Comparison of ENCODE assay signal across 8 cellular contexts in the genomic region with DNA sequence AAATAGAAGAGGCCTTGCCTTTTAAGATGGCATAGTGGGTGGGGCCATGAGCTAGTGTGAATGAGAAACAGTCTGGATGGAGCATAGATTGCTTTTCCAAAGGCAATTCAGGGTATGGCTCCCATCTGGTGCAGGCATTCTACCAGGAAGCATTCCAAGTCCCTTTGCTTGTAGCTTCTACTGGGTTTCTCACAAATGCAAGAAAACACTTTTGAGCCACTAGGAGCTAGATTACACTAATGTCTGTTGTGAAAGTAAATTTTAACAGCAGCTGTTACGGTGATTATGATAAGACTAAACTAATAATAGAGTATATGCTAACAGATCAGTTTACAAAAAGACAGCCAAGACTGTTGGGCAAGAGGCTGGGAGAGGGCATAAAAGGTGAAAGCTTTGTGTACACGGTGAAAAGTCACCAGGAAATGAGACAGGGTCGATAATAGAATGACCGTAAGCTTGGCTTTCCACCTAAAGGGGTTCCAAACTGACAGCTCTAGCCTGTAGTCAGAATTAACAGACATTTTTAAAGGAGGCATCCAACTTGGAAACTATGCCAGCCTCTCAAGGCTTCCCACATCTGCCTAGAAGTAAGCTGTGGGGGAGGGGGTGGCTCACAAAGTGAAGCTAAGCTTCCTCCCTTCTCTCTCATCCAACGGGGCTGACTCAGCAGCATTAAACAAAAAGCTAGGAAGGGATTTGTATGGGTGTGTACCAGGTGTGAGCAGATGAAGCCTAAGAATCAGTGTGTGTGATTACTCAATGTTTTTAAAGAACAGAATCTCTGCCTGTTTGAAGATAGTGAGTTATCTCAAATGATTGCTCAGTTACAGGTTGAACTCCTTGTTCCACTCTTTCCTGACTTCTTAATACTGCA.
DNase-seq lines count a peak whose midpoint lies in the region; ATAC-seq and TF ChIP-seq lines count a peak whose summit lies in the region.

No MANE protein-coding gene starts in this region.

- ATAC-seq in HG03095 (IDR thresholded peaks at IDR 0.05; ENCODE audit: unreplicated experiment) (no peak), HG03571 (IDR thresholded peaks at IDR 0.05; ENCODE audit: unreplicated experiment) (no peak)

- H3K9ac ChIP-seq in GM23248 = no peak overlapping the region
- H3K9ac ChIP-seq in NT2/D1 (ENCODE audit: insufficient read length, low read depth) = no peak overlapping the region

- H3K27me3 ChIP-seq in GM23248 (replicated peaks; ENCODE audit: insufficient read depth) = no peaks in the 10 kb centered on the region; the same call in 1 of the 2 replicates
- H3K27me3 ChIP-seq in NT2/D1 (ENCODE audit: insufficient read depth, insufficient read length) = no peaks in the 10 kb centered on the region
- H3K27me3 ChIP-seq in testis = no peaks in the 10 kb centered on the region

- peak overlapping the region; percentile 39; the same call in 1 of the 2 replicates for H2AFZ ChIP-seq in GM23248

- no peaks in the 10 kb centered on the region for H3F3A ChIP-seq in GM23248 (ENCODE audit: insufficient read depth)

- no peaks in the 10 kb centered on the region for H3K79me2 ChIP-seq in GM23248 (ENCODE audit: insufficient read depth)

- TF ChIP-seq POLR2A in testis (IDR thresholded peaks at IDR 0.05) = no peak

- no peaks in the 10 kb centered on the region for H3K9me2 ChIP-seq in GM23248 (ENCODE audit: insufficient read depth)

- in situ Hi-C loops in GM23248 (cut with MboI) = no loop called here

- H3K27ac ChIP-seq in GM23248 = no peak overlapping the region
- no peak overlapping the region for H3K27ac ChIP-seq in testis

- H3K4me1 ChIP-seq in GM23248 (ENCODE audit: insufficient read depth) (0 out of 2 replicates have a peak, but pooled peaks cover 7% of the 10 kb centered on the region), NT2/D1 (ENCODE audit: insufficient read depth, insufficient read length) (no peaks in the 10 kb centered on the region), testis (peaks cover 6% of the 10 kb centered on the region)

- peak; percentile 45 for DNase-seq in GM23248
- DNase-seq in NT2/D1 (ENCODE audit: low read depth, low spot score) = peak; percentile 20
- DNase-seq in fibroblast of the aortic adventitia (ENCODE audit: low read depth) = peak; percentile 85
- DNase-seq in retinal pigment epithelial cell (ENCODE audit: low read depth) = peak; percentile 17
- no peak for DNase-seq in GM19238 (ENCODE audit: insufficient read length, low spot score)
- DNase-seq in testis = no peak

- 20 to 25% methylated on average over 5 of the region's 5 CpGs for WGBS in GM23248 (ENCODE audit: low coverage in 1 of 2, low lambda C conversion rate in 2 of 2, missing lambda C conversion rate in 2 of 2), 2 experiments
- 43 to 44% methylated on average over 5 of the region's 5 CpGs for WGBS in testis, 2 donors

- no peaks in the 10 kb centered on the region for H4K20me1 ChIP-seq in GM23248 (ENCODE audit: insufficient read depth)

- H3K9me3 ChIP-seq in GM23248 (ENCODE audit: low read depth) (no peaks in the 10 kb centered on the region), NT2/D1 (ENCODE audit: insufficient read depth, low read length) (peaks cover 25% of the 10 kb centered on the region), testis (no peaks in the 10 kb centered on the region)

- intact Hi-C loops in testis (cut with DNase I; ENCODE audit: low total_unique reads) = no loop called here

- TF ChIP-seq CTCF in fibroblast of the aortic adventitia (IDR thresholded peaks at IDR 0.05; ENCODE audit: insufficient read depth, low read length) (peak; percentile 8), retinal pigment epithelial cell (conservative IDR thresholded peaks at IDR 0.05; ENCODE audit: low read depth, low read length) (no peak), testis (IDR thresholded peaks at IDR 0.05) (no peak)

- no peaks in the 10 kb centered on the region for H3K36me3 ChIP-seq in GM23248 (ENCODE audit: low read depth)
- no peaks in the 10 kb centered on the region for H3K36me3 ChIP-seq in NT2/D1 (ENCODE audit: insufficient read depth, insufficient read length, low read length)
- H3K36me3 ChIP-seq in testis (ENCODE audit: low read depth, missing control alignments) = no peaks in the 10 kb centered on the region

- H3K4me3 ChIP-seq in GM23248 (no peak overlapping the region), NT2/D1 (ENCODE audit: insufficient read length, low read depth) (no peak overlapping the region), fibroblast of the aortic adventitia (ENCODE audit: low read depth, low read length) (no peak overlapping the region), retinal pigment epithelial cell (ENCODE audit: low read length) (no peak overlapping the region), testis (no peak overlapping the region)

- no peak overlapping the region for H3K4me2 ChIP-seq in GM23248 (ENCODE audit: unreplicated experiment)

Comparison
In these comparisons a context has a peak if more than half of its experiments do, and no peak if none do; other contexts are left out.
1. DNase-seq: peak in GM23248 (single experiment), NT2/D1 (single experiment), fibroblast of the aortic adventitia (single experiment) and retinal pigment epithelial cell (single experiment); none in GM19238 (single experiment) and testis (single experiment).